13 cellular contexts compared by ENCODE assay signal in genomic region chr12:54414649-54415048, GRCh38. TPM values are rescaled to one million over a fixed set of nuclear protein-coding genes. Genes with fewer than 3 reads are reported as not detected.
DNase-seq lines count a peak whose midpoint lies in the region; ATAC-seq and TF ChIP-seq lines count a peak whose summit lies in the region.
"Not testable (repeated sequence)": the region's sequence is repeated elsewhere in the genome, so short reads cannot be mapped to it uniquely, and the experiment has no call there.
"Had no signal": no experiment of that assay in that cellular context is flagged by ENCODE, and none has a peak within 500 bp of the region (broad histone marks: within the 10 kb centered on the region; RNA-seq: fewer than 3 reads in every experiment).

No MANE protein-coding gene starts in this region.

- not testable (repeated sequence) for H3K27me3 ChIP-seq in CD8-positive, alpha-beta memory T cell (ENCODE audit: insufficient read depth, low read length, poor library complexity, severe bottlenecking); breast epithelium; heart right ventricle; smooth muscle cell (ENCODE audit: low read depth); upper lobe of right lung

- not testable (repeated sequence) for H2AFZ ChIP-seq in smooth muscle cell (ENCODE audit: low read depth)

- peaks cover 84% of the 10 kb centered on the region for H4K20me1 ChIP-seq in smooth muscle cell (ENCODE audit: low read depth)

- H3K27me3 Mint-ChIP-seq in CD8-positive, alpha-beta memory T cell; T-helper 17 cell; activated T-helper 17 cell treated with anti-CD3 and anti-CD28 coated beads, Interleukin-2, amount 50 U/mL, for 72 hours; naive thymus-derived CD8-positive, alpha-beta T cell: not testable (repeated sequence)

- H3K79me2 ChIP-seq in smooth muscle cell (ENCODE audit: low read depth): peaks cover 84% of the 10 kb centered on the region

- H3K4me2 ChIP-seq in smooth muscle cell: not testable (repeated sequence)

- intact Hi-C loops in breast epithelium (cut with DNase I; ENCODE audit: low total_unique reads); heart right ventricle (cut with DNase I); upper lobe of right lung (cut with DNase I): not testable (repeated sequence)

- H3K9ac ChIP-seq in smooth muscle cell (ENCODE audit: low read depth): not testable (repeated sequence)

- CTCF ChIA-PET in CD8-positive, alpha-beta memory T cell (lab: Charles Lee): interaction anchor here (4.0 to 14.5 kb wide), 3 partner anchors 14 to 35 kb away, joined by 20 to 279 read pairs (median 39); no protein-coding TSS in a partner anchor

- peaks cover 82% of the 10 kb centered on the region for H3K4me1 ChIP-seq in CD8-positive, alpha-beta memory T cell (ENCODE audit: insufficient read depth, low read length)
- not testable (repeated sequence) for H3K4me1 ChIP-seq in breast epithelium
- H3K4me1 ChIP-seq in heart right ventricle (peaks cover 40 to 82% (median 75%) of the 10 kb centered on the region in 9 donors), smooth muscle cell (ENCODE audit: low read depth) (peaks cover 15% of the 10 kb centered on the region), upper lobe of right lung (peaks cover 68% of the 10 kb centered on the region)

- TF ChIP-seq POLR2A in breast epithelium (IDR thresholded peaks at IDR 0.05): not testable (repeated sequence)

- H3K27ac ChIP-seq in CD8-positive, alpha-beta memory T cell (ENCODE audit: low read depth, low read length): not testable (repeated sequence)
- H3K27ac ChIP-seq in breast epithelium (peak overlapping the region; percentile 50 to 82), heart right ventricle (peak overlapping the region in 8 of 10 donors; percentile 21 to 98 (median 90)), smooth muscle cell (ENCODE audit: low read depth) (peak overlapping the region; percentile 89), upper lobe of right lung (peak overlapping the region; percentile 82)

- not testable (repeated sequence) for H3K9me3 ChIP-seq in CD8-positive, alpha-beta memory T cell (ENCODE audit: low read length); T-helper 17 cell (ENCODE audit: control insufficient read depth, low read length, poor library complexity, severe bottlenecking); breast epithelium; heart right ventricle; smooth muscle cell (replicated peaks; ENCODE audit: low read depth); upper lobe of right lung

- TF ChIP-seq CTCF in breast epithelium (IDR thresholded peaks at IDR 0.05); heart right ventricle (IDR thresholded peaks at IDR 0.05); smooth muscle cell (IDR thresholded peaks at IDR 0.05; ENCODE audit: borderline replicate concordance, insufficient read depth, poor library complexity, severe bottlenecking); upper lobe of right lung (IDR thresholded peaks at IDR 0.05): not testable (repeated sequence)

- not testable (repeated sequence) for H3K9me3 Mint-ChIP-seq in CD8-positive, alpha-beta memory T cell; activated T-helper 17 cell treated with anti-CD3 and anti-CD28 coated beads, Interleukin-2, amount 50 U/mL, for 72 hours; naive thymus-derived CD8-positive, alpha-beta T cell

- not testable (repeated sequence) for DNase-seq in CD8-positive, alpha-beta memory T cell; T-helper 17 cell; breast epithelium (ENCODE audit: low spot score in 2 of 2); heart right ventricle; naive thymus-derived CD8-positive, alpha-beta T cell; smooth muscle cell (lab: John Stamatoyannopoulos, UW; ENCODE audit: unreplicated experiment); upper lobe of right lung

- peaks cover 0 to 34% (median 5%) of the 10 kb centered on the region in 3 donors for H3K36me3 Mint-ChIP-seq in CD8-positive, alpha-beta memory T cell
- H3K36me3 Mint-ChIP-seq in T-helper 17 cell (ENCODE audit: low read depth): not testable (repeated sequence)
- H3K36me3 Mint-ChIP-seq in activated T-helper 17 cell treated with anti-CD3 and anti-CD28 coated beads, Interleukin-2, amount 50 U/mL, for 72 hours (ENCODE audit: low read depth): peaks cover 93% of the 10 kb centered on the region
- H3K36me3 Mint-ChIP-seq in naive thymus-derived CD8-positive, alpha-beta T cell: peaks cover 0 to 18% (median 3%) of the 10 kb centered on the region in 3 donors

- peak overlapping the region; percentile 71 to 100 (median 96) for H3K27ac Mint-ChIP-seq in CD8-positive, alpha-beta memory T cell
- H3K27ac Mint-ChIP-seq in T-helper 17 cell: peak overlapping the region; percentile 100
- peak overlapping the region; percentile 89 for H3K27ac Mint-ChIP-seq in activated T-helper 17 cell treated with anti-CD3 and anti-CD28 coated beads, Interleukin-2, amount 50 U/mL, for 72 hours
- H3K27ac Mint-ChIP-seq in naive thymus-derived CD8-positive, alpha-beta T cell: peak overlapping the region; percentile 95 to 100 (median 98)

- peaks cover 23% of the 10 kb centered on the region for H3F3A ChIP-seq in smooth muscle cell (ENCODE audit: low read depth)

- H3K36me3 ChIP-seq in CD8-positive, alpha-beta memory T cell (ENCODE audit: insufficient read depth, low read length); breast epithelium; smooth muscle cell (ENCODE audit: low read depth); upper lobe of right lung: not testable (repeated sequence)
- peaks cover 0 to 31% (median 4%) of the 10 kb centered on the region in 9 donors for H3K36me3 ChIP-seq in heart right ventricle

- H3K4me3 Mint-ChIP-seq in CD8-positive, alpha-beta memory T cell: peak overlapping the region in 6 of 7 donors; percentile 41 to 88 (median 72)
- peak overlapping the region; percentile 96 for H3K4me3 Mint-ChIP-seq in T-helper 17 cell
- peak overlapping the region; percentile 83 for H3K4me3 Mint-ChIP-seq in activated T-helper 17 cell treated with anti-CD3 and anti-CD28 coated beads, Interleukin-2, amount 50 U/mL, for 72 hours
- peak overlapping the region; percentile 31 to 91 (median 76) for H3K4me3 Mint-ChIP-seq in naive thymus-derived CD8-positive, alpha-beta T cell

- peak overlapping the region; percentile 85 for H3K4me3 ChIP-seq in CD8-positive, alpha-beta memory T cell (ENCODE audit: low read length)
- H3K4me3 ChIP-seq in breast epithelium (peak overlapping the region in 2 of 3 donors; percentile 47 to 80), heart right ventricle (peak overlapping the region in 2 of 10 donors; percentile 5 to 32), upper lobe of right lung (peak overlapping the region; percentile 83)
- not testable (repeated sequence) for H3K4me3 ChIP-seq in smooth muscle cell

- ATAC-seq in T-helper 17 cell; activated T-helper 17 cell treated with anti-CD3 and anti-CD28 coated beads, Interleukin-2, amount 50 U/mL, for 72 hours (replicated peaks); heart right ventricle; naive thymus-derived CD8-positive, alpha-beta T cell; upper lobe of right lung: not testable (repeated sequence)

- WGBS in heart right ventricle, 2 donors: 85 to 89% methylated on average over 16 of the region's 16 CpGs
- 94% methylated on average over 16 of the region's 16 CpGs for WGBS in smooth muscle cell (ENCODE audit: low lambda C conversion rate)

- H3K4me1 Mint-ChIP-seq in CD8-positive, alpha-beta memory T cell: peaks cover 67 to 78% (median 76%) of the 10 kb centered on the region in 3 donors
- peaks cover 62% of the 10 kb centered on the region for H3K4me1 Mint-ChIP-seq in T-helper 17 cell
- peaks cover 38% of the 10 kb centered on the region for H3K4me1 Mint-ChIP-seq in activated T-helper 17 cell treated with anti-CD3 and anti-CD28 coated beads, Interleukin-2, amount 50 U/mL, for 72 hours
- peaks cover 36 to 85% (median 81%) of the 10 kb centered on the region in 4 donors for H3K4me1 Mint-ChIP-seq in naive thymus-derived CD8-positive, alpha-beta T cell

- POLR2A ChIA-PET in CD8-positive, alpha-beta memory T cell (lab: Charles Lee): interaction anchor here (2.2 kb wide), 1 partner anchor 15 kb away, joined by 7 read pairs; no protein-coding TSS in a partner anchor
- POLR2A ChIA-PET in naive thymus-derived CD8-positive, alpha-beta T cell (lab: Charles Lee): interaction anchor here (2.5 to 11.6 kb wide), 3 partner anchors 10 to 15 kb away, joined by 12 to 142 read pairs (median 99); no protein-coding TSS in a partner anchor

RNA-seq across cellular contexts. Expression of gene ITGA5, which starts 4.4 kb away (rescaled TPM):
- total RNA-seq in CD8-positive, alpha-beta memory T cell: 10 to 100 TPM; 23.2 to 25.7 TPM
- 50.6 TPM for polyA plus RNA-seq in CD8-positive, alpha-beta memory T cell
- 10 to 100 TPM; 61.6 to 71.4 TPM for total RNA-seq in T-helper 17 cell
- total RNA-seq in activated T-helper 17 cell treated with anti-CD3 and anti-CD28 coated beads, Interleukin-2, amount 50 U/mL, for 72 hours: 100 to 1,000 TPM in 1 of 2 donors, 10 to 100 TPM in 1; 29.9 to 211 TPM
- 100 to 1,000 TPM in 1 of 3 donors, 10 to 100 TPM in 2; 30.4 to 135 (median 81.9) TPM for total RNA-seq in breast epithelium
- 10 to 100 TPM; 35.7 to 86.1 (median 48.8) TPM for total RNA-seq in heart right ventricle
- 100 to 1,000 TPM in 1 of 2 donors, 10 to 100 TPM in 1; 31.9 to 154 TPM for polyA plus RNA-seq in heart right ventricle
- 100 to 1,000 TPM; 126 to 127 TPM for total RNA-seq in naive thymus-derived CD8-positive, alpha-beta T cell
- polyA plus RNA-seq in naive thymus-derived CD8-positive, alpha-beta T cell: 10 to 100 TPM; 13.4 to 44.5 (median 19.7) TPM
- total RNA-seq in smooth muscle cell: 151 and 163 TPM in 2 replicates
- 192 and 202 TPM in 2 replicates for polyA plus RNA-seq in smooth muscle cell
- total RNA-seq in upper lobe of right lung: 102 TPM
- total RNA-seq: HT-29 had no signal

RNA-seq across cellular contexts. Expression of gene ZNF385A, which starts 30.1 kb away (rescaled TPM):
- total RNA-seq in CD8-positive, alpha-beta memory T cell: under 1 TPM; 0.77 to 0.78 TPM
- not detected for polyA plus RNA-seq in CD8-positive, alpha-beta memory T cell
- total RNA-seq in T-helper 17 cell: 1 to 10 TPM; 3.4 to 5.7 TPM
- 1 to 10 TPM in 1 of 2 donors, under 1 TPM in 1; 0.48 to 2.6 TPM for total RNA-seq in activated T-helper 17 cell treated with anti-CD3 and anti-CD28 coated beads, Interleukin-2, amount 50 U/mL, for 72 hours
- total RNA-seq in breast epithelium: 10 to 100 TPM in 2 of 3 donors, 1 to 10 TPM in 1; 8.9 to 18.4 (median 10.5) TPM
- 10 to 100 TPM in 2 of 10 donors, 1 to 10 TPM in 8; 3.8 to 19.1 (median 4.8) TPM for total RNA-seq in heart right ventricle
- polyA plus RNA-seq in heart right ventricle: 10 to 100 TPM in 1 of 2 donors, 1 to 10 TPM in 1; 8.1 to 10.5 TPM
- total RNA-seq in naive thymus-derived CD8-positive, alpha-beta T cell: 1 to 10 TPM; 1.7 to 3.2 TPM
- polyA plus RNA-seq in naive thymus-derived CD8-positive, alpha-beta T cell: under 1 TPM in 1 of 3 donors, not detected in 2; 0.42 TPM
- total RNA-seq in smooth muscle cell: 9.3 and 20.2 TPM in 2 replicates
- polyA plus RNA-seq in smooth muscle cell: 6.5 and 17.2 TPM in 2 replicates
- 26.6 TPM for total RNA-seq in upper lobe of right lung

RNA-seq across cellular contexts. Expression of gene GPR84, which starts 50.4 kb away (rescaled TPM):
- under 1 TPM; 0.15 to 0.16 TPM for total RNA-seq in CD8-positive, alpha-beta memory T cell
- polyA plus RNA-seq in CD8-positive, alpha-beta memory T cell: not detected
- total RNA-seq in T-helper 17 cell (under 1 TPM; 0.57 to 0.99 TPM), breast epithelium (under 1 TPM in 1 of 3 donors, not detected in 2; 0.44 TPM), heart right ventricle (1 to 10 TPM in 1 of 10 donors, under 1 TPM in 3, not detected in 6; 0.15 to 2.9 (median 0.25) TPM), smooth muscle cell (0.09 and 0.13 TPM in 2 replicates), upper lobe of right lung (0.96 TPM)
- total RNA-seq in activated T-helper 17 cell treated with anti-CD3 and anti-CD28 coated beads, Interleukin-2, amount 50 U/mL, for 72 hours: 1 to 10 TPM in 1 of 2 donors, under 1 TPM in 1; 0.24 to 2.2 TPM
- polyA plus RNA-seq in heart right ventricle (under 1 TPM in 1 of 2 donors, not detected in 1; 0.45 TPM), smooth muscle cell (0.46 TPM in 1 of 2 replicates, not detected in the other)
- total RNA-seq in naive thymus-derived CD8-positive, alpha-beta T cell: not detected
- not detected for polyA plus RNA-seq in naive thymus-derived CD8-positive, alpha-beta T cell
- total RNA-seq: dermis microvascular lymphatic vessel endothelial cell, HT-29, SK-MEL-5, temporal lobe had no signal

RNA-seq across cellular contexts. Expression of gene GTSF1, which starts 58.8 kb away (rescaled TPM):
- 10 to 100 TPM in 1 of 2 experiments, 1 to 10 TPM in 1; 8.8 to 10.4 TPM for total RNA-seq in CD8-positive, alpha-beta memory T cell
- polyA plus RNA-seq in CD8-positive, alpha-beta memory T cell: 20.0 TPM
- total RNA-seq in T-helper 17 cell: 1 to 10 TPM; 3.7 to 3.9 TPM
- total RNA-seq in activated T-helper 17 cell treated with anti-CD3 and anti-CD28 coated beads, Interleukin-2, amount 50 U/mL, for 72 hours: 10 to 100 TPM; 16.4 to 21.2 TPM
- total RNA-seq in breast epithelium: 1 to 10 TPM in 1 of 3 donors, under 1 TPM in 1, not detected in 1; 0.96 to 1.3 TPM
- total RNA-seq in heart right ventricle: under 1 TPM in 2 of 10 donors, not detected in 8; 0.38 to 0.65 TPM
- polyA plus RNA-seq in heart right ventricle: under 1 TPM in 1 of 2 donors, not detected in 1; 0.07 TPM
- 1 to 10 TPM; 3.6 to 3.8 TPM for total RNA-seq in naive thymus-derived CD8-positive, alpha-beta T cell
- 10 to 100 TPM; 13.7 to 16.7 (median 15.3) TPM for polyA plus RNA-seq in naive thymus-derived CD8-positive, alpha-beta T cell
- not detected in 2 replicates for total RNA-seq in smooth muscle cell
- polyA plus RNA-seq in smooth muscle cell: not detected in 2 replicates
- 2.1 TPM for total RNA-seq in upper lobe of right lung
- total RNA-seq: cardiac septum, dermis microvascular lymphatic vessel endothelial cell, HT-29, SK-MEL-5, temporal lobe had no signal
